In genomic region chr17:77410470-77410869, GRCh38 we compare ENCODE assay signal across 12 cellular contexts.
DNase-seq lines count a peak whose midpoint lies in the region; ATAC-seq and TF ChIP-seq lines count a peak whose summit lies in the region.
"Had no signal": no experiment of that assay in that cellular context is flagged by ENCODE, and none has a peak within 500 bp of the region (broad histone marks: within the 10 kb centered on the region; RNA-seq: fewer than 3 reads in every experiment).

No MANE protein-coding gene starts in this region.

- H3K27ac ChIP-seq in cardiac muscle cell (peak overlapping the region; percentile 60), tibial artery (peak overlapping the region; percentile 85 to 87)

- peaks cover 27% of the 10 kb centered on the region for H3K36me3 Mint-ChIP-seq in activated T-helper 1 cell treated with anti-CD3 and anti-CD28 coated beads, Interleukin-12 subunit alpha, Interleukin-12 subunit beta, Interleukin-2, Interleukin-4 antibody, amounts not matched to agents 30 ng/mL and 10 ng/mL and 1 ng/mL, durations not matched to agents 14 hours and 24 hours and 36 hours (ENCODE audit: low read depth)
- H3K36me3 Mint-ChIP-seq in glutamatergic neuron (ENCODE audit: unreplicated experiment): peaks cover 5% of the 10 kb centered on the region

- H3K9me3 Mint-ChIP-seq in activated T-helper 1 cell treated with anti-CD3 and anti-CD28 coated beads, Interleukin-12 subunit alpha, Interleukin-12 subunit beta, Interleukin-2, Interleukin-4 antibody, amounts not matched to agents 30 ng/mL and 10 ng/mL and 1 ng/mL, durations not matched to agents 14 hours and 24 hours and 36 hours: no peaks in the 10 kb centered on the region
- peaks cover 10% of the 10 kb centered on the region for H3K9me3 Mint-ChIP-seq in glutamatergic neuron (ENCODE audit: unreplicated experiment)

- H3K27me3 ChIP-seq in cardiac muscle cell (no peaks in the 10 kb centered on the region), mucosa of stomach (ENCODE audit: control insufficient read depth, insufficient read depth, low read length) (no peaks in the 10 kb centered on the region), tibial artery (no peaks in the 10 kb centered on the region)

- peaks cover 61% of the 10 kb centered on the region for H3K4me1 Mint-ChIP-seq in activated T-helper 1 cell treated with anti-CD3 and anti-CD28 coated beads, Interleukin-12 subunit alpha, Interleukin-12 subunit beta, Interleukin-2, Interleukin-4 antibody, amounts not matched to agents 30 ng/mL and 10 ng/mL and 1 ng/mL, durations not matched to agents 14 hours and 24 hours and 36 hours (ENCODE audit: low read depth)
- peaks cover 13% of the 10 kb centered on the region for H3K4me1 Mint-ChIP-seq in glutamatergic neuron (ENCODE audit: low read depth, unreplicated experiment)

- peak overlapping the region; percentile 50 for H3K4me3 Mint-ChIP-seq in activated T-helper 1 cell treated with anti-CD3 and anti-CD28 coated beads, Interleukin-12 subunit alpha, Interleukin-12 subunit beta, Interleukin-2, Interleukin-4 antibody, amounts not matched to agents 30 ng/mL and 10 ng/mL and 1 ng/mL, durations not matched to agents 14 hours and 24 hours and 36 hours
- no peak overlapping the region for H3K4me3 Mint-ChIP-seq in glutamatergic neuron (ENCODE audit: unreplicated experiment)

- H3K27ac Mint-ChIP-seq in activated T-helper 1 cell treated with anti-CD3 and anti-CD28 coated beads, Interleukin-12 subunit alpha, Interleukin-12 subunit beta, Interleukin-2, Interleukin-4 antibody, amounts not matched to agents 30 ng/mL and 10 ng/mL and 1 ng/mL, durations not matched to agents 14 hours and 24 hours and 36 hours: peak overlapping the region; percentile 70
- H3K27ac Mint-ChIP-seq in glutamatergic neuron (ENCODE audit: unreplicated experiment): no peak overlapping the region

- TF ChIP-seq CTCF in cardiac muscle cell (IDR thresholded peaks at IDR 0.05; ENCODE audit: low read depth, low read length) (no peak), tibial artery (IDR thresholded peaks at IDR 0.05) (no peak), glutamatergic neuron (IDR thresholded peaks at IDR 0.05; ENCODE audit: partially characterized antibody, unreplicated experiment) (no peak)

- ATAC-seq in left cardiac atrium (no peak), GM21825 (IDR thresholded peaks at IDR 0.05; ENCODE audit: unreplicated experiment) (no peak)
- ATAC-seq: esophagus mucosa had no signal

- H3K4me1 ChIP-seq in cardiac muscle cell (ENCODE audit: low read depth) (peaks cover 14% of the 10 kb centered on the region), mucosa of stomach (ENCODE audit: control insufficient read depth, insufficient read depth, low read length) (peaks cover 58% of the 10 kb centered on the region), tibial artery (peaks cover 12 to 75% (median 58%) of the 10 kb centered on the region in 4 donors)

- no peak overlapping the region for H3K9ac ChIP-seq in mucosa of stomach (ENCODE audit: low read length)

- H3K4me3 ChIP-seq in cardiac muscle cell: no peak overlapping the region
- peak overlapping the region; percentile 8 for H3K4me3 ChIP-seq in mucosa of stomach (ENCODE audit: low read length)
- no peak overlapping the region for H3K4me3 ChIP-seq in tibial artery

- H3K36me3 ChIP-seq in cardiac muscle cell (no peaks in the 10 kb centered on the region), mucosa of stomach (ENCODE audit: control insufficient read depth, insufficient read depth, low read length) (no peaks in the 10 kb centered on the region), tibial artery (no peaks in the 10 kb centered on the region)

- DNase-seq in cardiac muscle cell (ENCODE audit: low read depth in 1 of 2, low spot score in 1 of 2) (no peak), left cardiac atrium (no peak), tibial artery (no peak), NOMO-1 treated with DMSO at 0.1 percent for 48 hours (lab: John Stamatoyannopoulos, UW; ENCODE audit: unreplicated experiment) (no peak), glutamatergic neuron (no peak)
- DNase-seq in activated T-helper 1 cell treated with anti-CD3 and anti-CD28 coated beads, Interleukin-12 subunit alpha, Interleukin-12 subunit beta, Interleukin-2, Interleukin-4 antibody, amounts not matched to agents 30 ng/mL and 10 ng/mL and 1 ng/mL, durations not matched to agents 14 hours and 24 hours and 36 hours (ENCODE audit: low spot score): no peak
- DNase-seq: kidney, NCI-H187, retina had no signal

- H3K9me3 ChIP-seq in cardiac muscle cell (ENCODE audit: low read depth): no peaks in the 10 kb centered on the region
- no peaks in the 10 kb centered on the region for H3K9me3 ChIP-seq in mucosa of stomach (ENCODE audit: control insufficient read depth, low read length)
- no peaks in the 10 kb centered on the region for H3K9me3 ChIP-seq in tibial artery

- intact Hi-C loops in left cardiac atrium (cut with DNase I): no loop called here
- intact Hi-C loops in activated T-helper 1 cell treated with anti-CD3 and anti-CD28 coated beads, Interleukin-12 subunit alpha, Interleukin-12 subunit beta, Interleukin-2, Interleukin-4 antibody, amounts not matched to agents 30 ng/mL and 10 ng/mL and 1 ng/mL, durations not matched to agents 14 hours and 24 hours and 36 hours (cut with micrococcal nuclease): no loop called here
- intact Hi-C loops in tibial artery (cut with DNase I; ENCODE audit: low total_unique reads): no loop called here

- no peaks in the 10 kb centered on the region for H3K27me3 Mint-ChIP-seq in activated T-helper 1 cell treated with anti-CD3 and anti-CD28 coated beads, Interleukin-12 subunit alpha, Interleukin-12 subunit beta, Interleukin-2, Interleukin-4 antibody, amounts not matched to agents 30 ng/mL and 10 ng/mL and 1 ng/mL, durations not matched to agents 14 hours and 24 hours and 36 hours (ENCODE audit: insufficient read depth)
- H3K27me3 Mint-ChIP-seq in glutamatergic neuron (ENCODE audit: unreplicated experiment): peaks cover 6% of the 10 kb centered on the region
